1 cellular context compared by ENCODE assay signal in the genomic region with DNA sequence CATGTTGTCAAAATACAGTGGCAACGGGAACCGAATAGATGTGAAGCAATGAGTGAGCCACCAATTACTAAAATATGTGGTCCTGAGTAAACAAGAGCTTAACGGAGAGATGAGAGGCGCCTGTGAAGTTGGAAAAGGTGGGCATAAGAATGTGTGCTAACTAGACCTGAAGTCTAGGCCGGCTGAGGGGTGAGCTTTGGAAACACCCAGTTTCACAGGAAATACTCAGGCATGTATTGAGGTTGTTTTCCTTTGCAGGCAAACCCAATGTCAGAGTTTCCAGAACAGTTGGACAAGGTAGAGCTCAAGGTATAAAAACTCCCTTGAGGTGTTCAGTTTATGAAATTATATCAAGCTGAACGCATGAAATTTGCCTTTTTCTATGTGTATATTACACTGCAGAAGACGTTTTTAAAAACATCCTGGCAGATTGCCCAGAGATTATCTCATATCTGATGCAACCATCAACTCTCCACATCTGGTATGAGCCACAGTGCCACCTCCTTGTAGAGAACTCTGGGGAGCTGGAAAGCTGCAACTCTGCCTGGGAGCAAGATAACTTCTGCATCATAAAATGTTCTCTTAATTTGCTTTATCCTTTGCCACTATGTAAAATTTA.
A peak's percentile ranks its signal among the peaks of the same experiment; 100 is the strongest.
TF ChIP-seq lines count a peak whose summit lies in the region.

No MANE protein-coding gene starts in this region.

TF ChIP-seq in A549, 52 proteins besides CTCF, POLR2A, EP300 and RAD21 (continued from another document):
- TF ChIP-seq, protein P1, sequence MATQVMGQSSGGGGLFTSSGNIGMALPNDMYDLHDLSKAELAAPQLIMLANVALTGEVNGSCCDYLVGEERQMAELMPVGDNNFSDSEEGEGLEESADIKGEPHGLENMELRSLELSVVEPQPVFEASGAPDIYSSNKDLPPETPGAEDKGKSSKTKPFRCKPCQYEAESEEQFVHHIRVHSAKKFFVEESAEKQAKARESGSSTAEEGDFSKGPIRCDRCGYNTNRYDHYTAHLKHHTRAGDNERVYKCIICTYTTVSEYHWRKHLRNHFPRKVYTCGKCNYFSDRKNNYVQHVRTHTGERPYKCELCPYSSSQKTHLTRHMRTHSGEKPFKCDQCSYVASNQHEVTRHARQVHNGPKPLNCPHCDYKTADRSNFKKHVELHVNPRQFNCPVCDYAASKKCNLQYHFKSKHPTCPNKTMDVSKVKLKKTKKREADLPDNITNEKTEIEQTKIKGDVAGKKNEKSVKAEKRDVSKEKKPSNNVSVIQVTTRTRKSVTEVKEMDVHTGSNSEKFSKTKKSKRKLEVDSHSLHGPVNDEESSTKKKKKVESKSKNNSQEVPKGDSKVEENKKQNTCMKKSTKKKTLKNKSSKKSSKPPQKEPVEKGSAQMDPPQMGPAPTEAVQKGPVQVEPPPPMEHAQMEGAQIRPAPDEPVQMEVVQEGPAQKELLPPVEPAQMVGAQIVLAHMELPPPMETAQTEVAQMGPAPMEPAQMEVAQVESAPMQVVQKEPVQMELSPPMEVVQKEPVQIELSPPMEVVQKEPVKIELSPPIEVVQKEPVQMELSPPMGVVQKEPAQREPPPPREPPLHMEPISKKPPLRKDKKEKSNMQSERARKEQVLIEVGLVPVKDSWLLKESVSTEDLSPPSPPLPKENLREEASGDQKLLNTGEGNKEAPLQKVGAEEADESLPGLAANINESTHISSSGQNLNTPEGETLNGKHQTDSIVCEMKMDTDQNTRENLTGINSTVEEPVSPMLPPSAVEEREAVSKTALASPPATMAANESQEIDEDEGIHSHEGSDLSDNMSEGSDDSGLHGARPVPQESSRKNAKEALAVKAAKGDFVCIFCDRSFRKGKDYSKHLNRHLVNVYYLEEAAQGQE (IDR thresholded peaks at IDR 0.05) = no peak
- TF ChIP-seq, protein P2, sequence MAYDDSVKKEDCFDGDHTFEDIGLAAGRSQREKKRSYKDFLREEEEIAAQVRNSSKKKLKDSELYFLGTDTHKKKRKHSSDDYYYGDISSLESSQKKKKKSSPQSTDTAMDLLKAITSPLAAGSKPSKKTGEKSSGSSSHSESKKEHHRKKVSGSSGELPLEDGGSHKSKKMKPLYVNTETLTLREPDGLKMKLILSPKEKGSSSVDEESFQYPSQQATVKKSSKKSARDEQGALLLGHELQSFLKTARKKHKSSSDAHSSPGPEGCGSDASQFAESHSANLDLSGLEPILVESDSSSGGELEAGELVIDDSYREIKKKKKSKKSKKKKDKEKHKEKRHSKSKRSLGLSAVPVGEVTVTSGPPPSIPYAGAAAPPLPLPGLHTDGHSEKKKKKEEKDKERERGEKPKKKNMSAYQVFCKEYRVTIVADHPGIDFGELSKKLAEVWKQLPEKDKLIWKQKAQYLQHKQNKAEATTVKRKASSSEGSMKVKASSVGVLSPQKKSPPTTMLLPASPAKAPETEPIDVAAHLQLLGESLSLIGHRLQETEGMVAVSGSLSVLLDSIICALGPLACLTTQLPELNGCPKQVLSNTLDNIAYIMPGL (CRISPR knock-in tag; IDR thresholded peaks at IDR 0.05; ENCODE audit: borderline replicate concordance) = no peak
- TF ChIP-seq JUN (IDR thresholded peaks at IDR 0.05) (peak in 1 of 2 experiments; percentile 37; a peak in 1 of 5 replicates), SMC3 (IDR thresholded peaks at IDR 0.05) (0 out of 3 replicates have a peak, but pooled peaks have one; percentile 8), EHMT2 (IDR thresholded peaks at IDR 0.05; ENCODE audit: low read depth) (no peak), JUNB (IDR thresholded peaks at IDR 0.05) (no peak), NFE2L2 (conservative IDR thresholded peaks at IDR 0.05; ENCODE audit: low read length) (no peak)
